In genomic region chrX:106928227-106928626, GRCh38 we compare ENCODE assay signal across 25 cellular contexts. TPM values are rescaled to one million over a fixed set of nuclear protein-coding genes. Genes with fewer than 3 reads are reported as not detected.
DNase-seq lines count a peak whose midpoint lies in the region; ATAC-seq, FAIRE-seq and TF ChIP-seq lines count a peak whose summit lies in the region.
"Had no signal": no experiment of that assay in that cellular context is flagged by ENCODE, and none has a peak within 500 bp of the region (broad histone marks: within the 10 kb centered on the region; RNA-seq: fewer than 3 reads in every experiment).

No MANE protein-coding gene starts in this region.

- 70% methylated on average over 4 of the region's 4 CpGs for WGBS in liver
- WGBS in HepG2 (ENCODE audit: low lambda C conversion rate), result no CpG with 5 or more reads among the region's 4 CpGs
- WGBS in hepatocyte (ENCODE audit: low lambda C conversion rate, missing lambda C conversion rate), result 74% methylated on average over 4 of the region's 4 CpGs

- CTCF ChIA-PET in HepG2 (lab: Yijun Ruan, JAX; ENCODE audit: low intra/inter-chr PET ratio, low total read pairs), result no interaction called here

- H3K9me3 Mint-ChIP-seq in CD14-positive monocyte (no peaks in the 10 kb centered on the region), neural progenitor cell (no peaks in the 10 kb centered on the region)
- H3K9me3 Mint-ChIP-seq: CD4-positive, CD25-positive, alpha-beta regulatory T cell; CD8-positive, alpha-beta memory T cell; GM23338; IgD-negative memory B cell had no signal

- H3K36me3 Mint-ChIP-seq in CD14-positive monocyte (no peaks in the 10 kb centered on the region), neural progenitor cell (no peaks in the 10 kb centered on the region)
- H3K36me3 Mint-ChIP-seq: CD4-positive, CD25-positive, alpha-beta regulatory T cell; CD8-positive, alpha-beta memory T cell had no signal

- POLR2A ChIA-PET in HepG2 (lab: Yijun Ruan, JAX), result interaction anchor here (1.0 to 1.9 kb wide), 2 partner anchors 26 to 27 kb away, joined by 6 to 7 read pairs; partner anchors contain the start of gene RIPPLY1

- DNase-seq in HepG2 (ENCODE audit: low spot score) (no peak), hepatocyte (ENCODE audit: low spot score) (no peak), myocyte (ENCODE audit: low read depth) (peak; percentile 70), CD14-positive monocyte (ENCODE audit: low spot score) (no peak), hippocampal formation (lab: John Stamatoyannopoulos, UW) (no peak), anterior cingulate cortex (lab: John Stamatoyannopoulos, UW) (no peak), neural progenitor cell (ENCODE audit: low spot score) (no peak)
- DNase-seq: CD4-positive, CD25-positive, alpha-beta regulatory T cell; CD8-positive, alpha-beta memory T cell; COR-L47; DMS153; GDM1; HCEC 1CT had no signal

- H3K4me1 ChIP-seq in liver (ENCODE audit: control insufficient read depth in 4 of 4, insufficient read depth in 4 of 4, low read length in 3 of 4), result peaks cover 3 to 38% (median 25%) of the 10 kb centered on the region in 4 donors
- peaks cover 54% of the 10 kb centered on the region for H3K4me1 ChIP-seq in HepG2 (ENCODE audit: insufficient read depth, low read length)
- peaks cover 5% of the 10 kb centered on the region for H3K4me1 ChIP-seq in hepatocyte (ENCODE audit: insufficient read depth)
- H3K4me1 ChIP-seq in neural progenitor cell, result no peaks in the 10 kb centered on the region

- H3K4me3 ChIP-seq in liver (ENCODE audit: low read depth in 1 of 3, low read length in 3 of 3) (peak overlapping the region in 2 of 3 donors; percentile 37 to 68), HepG2 (replicated peaks in 1 of 3; ENCODE audit: insufficient read depth in 1 of 3, low read depth in 2 of 3, low read length in 3 of 3) (no peak overlapping the region), hepatocyte (no peak overlapping the region), neural progenitor cell (no peak overlapping the region)
- H3K4me3 ChIP-seq: BLaER1 treated with 17β-estradiol and CSF1 and Interleukin-3, amounts not matched to agents 10 nM and 100 nM; GM23338 had no signal

- H3K27ac Mint-ChIP-seq in CD14-positive monocyte (no peak overlapping the region), neural progenitor cell (no peak overlapping the region)
- H3K27ac Mint-ChIP-seq: CD4-positive, CD25-positive, alpha-beta regulatory T cell; CD8-positive, alpha-beta memory T cell; GM23338; IgD-negative memory B cell had no signal

- TF ChIP-seq RAD21 in liver (IDR thresholded peaks at IDR 0.05), result no peak
- no peak for TF ChIP-seq RAD21 in HepG2 (CRISPR knock-in tag; IDR thresholded peaks at IDR 0.05)

- H3K4me2 ChIP-seq in HepG2 (ENCODE audit: low read depth, low read length) (no peak overlapping the region), hepatocyte (no peak overlapping the region), neural progenitor cell (no peak overlapping the region)
- H3K4me2 ChIP-seq: BLaER1 treated with 17β-estradiol and CSF1 and Interleukin-3, amounts not matched to agents 10 nM and 100 nM; GM23338 had no signal

- H3K9me3 ChIP-seq in liver (ENCODE audit: control insufficient read depth in 4 of 4, low read length in 3 of 4) (no peaks in the 10 kb centered on the region), HepG2 (ENCODE audit: low read length) (no peaks in the 10 kb centered on the region), hepatocyte (ENCODE audit: low read depth) (no peaks in the 10 kb centered on the region), neural progenitor cell (ENCODE audit: low read depth) (no peaks in the 10 kb centered on the region)
- H3K9me3 ChIP-seq: BLaER1 treated with 17β-estradiol and CSF1 and Interleukin-3, amounts not matched to agents 10 nM and 100 nM had no signal

- H3K4me1 Mint-ChIP-seq in CD14-positive monocyte (peaks cover under 1% of the 10 kb centered on the region), neural progenitor cell (peaks cover 7% of the 10 kb centered on the region)
- H3K4me1 Mint-ChIP-seq: CD4-positive, CD25-positive, alpha-beta regulatory T cell; CD8-positive, alpha-beta memory T cell; GM23338; IgD-negative memory B cell had no signal

- H3K27me3 ChIP-seq in liver (ENCODE audit: control insufficient read depth in 4 of 4, insufficient read depth in 4 of 4, low read length in 3 of 4), result no peaks in the 10 kb centered on the region
- no peaks in the 10 kb centered on the region for H3K27me3 ChIP-seq in HepG2 (ENCODE audit: control insufficient read depth in 1 of 2, insufficient read depth in 2 of 2, low read length in 2 of 2)
- H3K27me3 ChIP-seq in hepatocyte, result no peaks in the 10 kb centered on the region
- H3K27me3 ChIP-seq in neural progenitor cell, result no peaks in the 10 kb centered on the region

- H3K9ac ChIP-seq in liver (ENCODE audit: low read depth in 1 of 2, low read length in 2 of 2) (peak overlapping the region in 1 of 2 donors; percentile 71), HepG2 (ENCODE audit: insufficient read depth, low read depth, low read length) (no peak overlapping the region), neural progenitor cell (no peak overlapping the region)
- H3K9ac ChIP-seq: BLaER1 treated with 17β-estradiol and CSF1 and Interleukin-3, amounts not matched to agents 10 nM and 100 nM had no signal

- H3K36me3 ChIP-seq in liver (ENCODE audit: control insufficient read depth in 4 of 4, insufficient read depth in 3 of 4, low read depth in 1 of 4, low read length in 3 of 4) (no peaks in the 10 kb centered on the region), HepG2 (replicated peaks in 1 of 2; ENCODE audit: control insufficient read depth in 1 of 2, insufficient read depth in 2 of 2, low read length in 2 of 2) (no peaks in the 10 kb centered on the region), hepatocyte (replicated peaks; ENCODE audit: insufficient read depth, low read depth) (no peaks in the 10 kb centered on the region), neural progenitor cell (no peaks in the 10 kb centered on the region)
- H3K36me3 ChIP-seq: BLaER1 treated with 17β-estradiol and CSF1 and Interleukin-3, amounts not matched to agents 10 nM and 100 nM had no signal

- TF ChIP-seq EP300 in HepG2 (IDR thresholded peaks at IDR 0.05; ENCODE audit: low read depth in 2 of 2, low read length in 2 of 2) (no peak), HepG2 (CRISPR knock-in tag; IDR thresholded peaks at IDR 0.05; ENCODE audit: borderline replicate concordance) (no peak)

- H3F3A ChIP-seq in neural progenitor cell (ENCODE audit: low read depth), result no peaks in the 10 kb centered on the region

- no TSS peak for BruUV-seq in HepG2 (replicated peaks; lab: Mats Ljungman, UMichigan)

- H4K20me1 ChIP-seq in HepG2 (ENCODE audit: insufficient read depth, low read length) (no peaks in the 10 kb centered on the region), hepatocyte (ENCODE audit: insufficient read depth, poor library complexity, severe bottlenecking) (no peaks in the 10 kb centered on the region), neural progenitor cell (ENCODE audit: low read depth) (no peaks in the 10 kb centered on the region)

- no peaks in the 10 kb centered on the region for H3K9me2 ChIP-seq in hepatocyte (replicated peaks; ENCODE audit: insufficient read depth)

- TF ChIP-seq CTCF in liver (IDR thresholded peaks at IDR 0.05; ENCODE audit: low read depth, low read length, missing input control) (no peak), HepG2 (CRISPR knock-in tag; IDR thresholded peaks at IDR 0.05) (no peak), hepatocyte (IDR thresholded peaks at IDR 0.05; ENCODE audit: poor library complexity) (no peak), CD14-positive monocyte (IDR thresholded peaks at IDR 0.05) (no peak), neural progenitor cell (IDR thresholded peaks at IDR 0.05) (no peak)

- H3K27me3 Mint-ChIP-seq in CD14-positive monocyte (ENCODE audit: low read depth in 3 of 3) (peaks cover 0 to 2% (median 2%) of the 10 kb centered on the region in 3 donors), neural progenitor cell (ENCODE audit: insufficient read depth, low read depth) (no peaks in the 10 kb centered on the region)
- H3K27me3 Mint-ChIP-seq: CD4-positive, CD25-positive, alpha-beta regulatory T cell; IgD-negative memory B cell had no signal

- in situ Hi-C loops in HepG2 (cut with HindIII; ENCODE audit: extremely low pct_ligation_motif_present, low pct_unique_long_range_greater_than_20kb), result no loop called here

- H3K4me3 Mint-ChIP-seq in CD14-positive monocyte (no peak overlapping the region), neural progenitor cell (no peak overlapping the region)
- H3K4me3 Mint-ChIP-seq: CD4-positive, CD25-positive, alpha-beta regulatory T cell; CD8-positive, alpha-beta memory T cell; GM23338; IgD-negative memory B cell had no signal

- H2AFZ ChIP-seq in HepG2 (ENCODE audit: low read length) (no peak overlapping the region), hepatocyte (no peak overlapping the region), neural progenitor cell (replicated peaks) (no peak overlapping the region)
- H2AFZ ChIP-seq: GM23338 had no signal

- intact Hi-C loops in HepG2 (cut with micrococcal nuclease; ENCODE audit: unreplicated experiment) (no loop called here), CD14-positive monocyte (cut with micrococcal nuclease) (no loop called here)

- H3K79me2 ChIP-seq in HepG2 (ENCODE audit: insufficient read depth, low read length), result no peaks in the 10 kb centered on the region
- no peaks in the 10 kb centered on the region for H3K79me2 ChIP-seq in hepatocyte
- H3K79me2 ChIP-seq in neural progenitor cell (ENCODE audit: low read depth), result no peaks in the 10 kb centered on the region

- no peak for TF ChIP-seq POLR2A in HepG2 (IDR thresholded peaks at IDR 0.05; ENCODE audit: insufficient read depth in 1 of 2, low read depth in 2 of 2, low read length in 2 of 2)

- FAIRE-seq in HepG2 (lab: Jason Lieb, UNC), result no peak
- FAIRE-seq: GM12892, GM18507, H54, HTR-8/SVneo had no signal

- H3K27ac ChIP-seq in liver (ENCODE audit: low read depth in 1 of 2, low read length in 2 of 2), result peak overlapping the region; percentile 75 to 79
- no peak overlapping the region for H3K27ac ChIP-seq in HepG2 (ENCODE audit: extremely low read length, insufficient read depth, low read length)
- peak overlapping the region; percentile 43 for H3K27ac ChIP-seq in hepatocyte
- H3K27ac ChIP-seq in neural progenitor cell, result no peak overlapping the region
- H3K27ac ChIP-seq: 22Rv1; BLaER1 treated with 17β-estradiol and CSF1 and Interleukin-3, amounts not matched to agents 10 nM and 100 nM had no signal

- ATAC-seq in HepG2, result no peak
- ATAC-seq: GM23338 had no signal

RNA-seq across cellular contexts. Expression of gene CLDN2, which starts 8.0 kb away (rescaled TPM):
- total RNA-seq in liver, result 10 to 100 TPM in 1 of 2 donors, under 1 TPM in 1; 0.37 to 19.7 TPM
- 10 to 100 TPM; 21.7 to 25.5 TPM for polyA plus RNA-seq in liver
- 1.1 and 1.5 TPM in 2 replicates for total RNA-seq in HepG2 (2016; rRNA removed; fragmentation: Illumina TruSeq; extraction: Trizol)
- 0.20 and 0.26 TPM in 2 replicates for total RNA-seq in HepG2 (2016; cell fraction: cytosol; rRNA removed; fragmentation: Illumina TruSeq; extraction: Trizol; ENCODE audit: low read depth)
- total RNA-seq in HepG2 (2016; cell fraction: insoluble cytoplasmic fraction; rRNA removed; fragmentation: Illumina TruSeq; extraction: Trizol), result 0.61 and 1.3 TPM in 2 replicates
- 0.59 and 0.72 TPM in 2 replicates for total RNA-seq in HepG2 (2016; cell fraction: membrane; rRNA removed; fragmentation: Illumina TruSeq; extraction: Trizol)
- total RNA-seq in HepG2 (2016; cell fraction: nucleus; rRNA removed; fragmentation: Illumina TruSeq; extraction: Trizol), result 1.3 and 1.6 TPM in 2 replicates
- 1.0 and 1.3 TPM in 2 replicates for polyA plus RNA-seq in HepG2 (2011; rRNA removed)
- polyA plus RNA-seq in HepG2 (2011; cell fraction: cytosol; rRNA removed), result 0.83 and 1.1 TPM in 2 replicates
- polyA plus RNA-seq in HepG2 (2011; cell fraction: nucleus; rRNA removed), result 0.55 and 0.59 TPM in 2 replicates
- polyA plus RNA-seq in HepG2 (2012), result 0.47 and 0.85 TPM in 2 replicates
- 0.24 and 0.27 TPM in 2 replicates for polyA plus RNA-seq in HepG2 (2016; cell fraction: cytosol; fragmentation: Illumina TruSeq; extraction: Trizol; ENCODE audit: low read depth)
- 1.2 and 1.5 TPM in 2 replicates for polyA plus RNA-seq in HepG2 (2016; cell fraction: insoluble cytoplasmic fraction; fragmentation: Illumina TruSeq; extraction: Trizol; ENCODE audit: low read depth)
- polyA plus RNA-seq in HepG2 (2016; cell fraction: membrane; fragmentation: Illumina TruSeq; extraction: Trizol; ENCODE audit: low read depth), result 0.60 and 0.61 TPM in 2 replicates
- polyA plus RNA-seq in HepG2 (2016; cell fraction: nucleus; fragmentation: Illumina TruSeq; extraction: Trizol; ENCODE audit: insufficient read depth, low read depth), result 2.0 and 2.2 TPM in 2 replicates
- polyA minus RNA-seq in HepG2 (2011; rRNA and poly(A)+ RNA removed; ENCODE audit: low replicate concordance), result 1.3 TPM in 1 of 2 replicates, not detected in the other
- 0.18 and 0.30 TPM in 2 replicates for polyA minus RNA-seq in HepG2 (2011; cell fraction: cytosol; rRNA and poly(A)+ RNA removed)
- 0.26 and 0.50 TPM in 2 replicates for polyA minus RNA-seq in HepG2 (2011; cell fraction: nucleus; rRNA and poly(A)+ RNA removed)
- total RNA-seq in hepatocyte, result 3.9 and 4.9 TPM in 2 replicates
- 4.0 and 5.2 TPM in 2 replicates for polyA plus RNA-seq in hepatocyte
- total RNA-seq in myocyte, result not detected in 2 replicates
- 0.19 TPM for polyA plus RNA-seq in myocyte (2012)
- not detected for polyA plus RNA-seq in CD14-positive monocyte
- total RNA-seq in neural progenitor cell (ENCODE audit: low replicate concordance), result not detected in 2 replicates
- total RNA-seq: A673; CD4-positive, CD25-positive, alpha-beta regulatory T cell; CD8-positive, alpha-beta memory T cell; Daoy; GM23338 had no signal
- polyA plus RNA-seq: CD4-positive, CD25-positive, alpha-beta regulatory T cell; CD8-positive, alpha-beta memory T cell; GM23338; IgD-negative memory B cell had no signal

RNA-seq across cellular contexts. Expression of gene RIPPLY1, which starts 25.1 kb away (rescaled TPM):
- total RNA-seq in liver (1 to 10 TPM in 1 of 2 donors, not detected in 1; 1.2 TPM), HepG2 (2016; rRNA removed; fragmentation: Illumina TruSeq; extraction: Trizol) (0.49 and 0.86 TPM in 2 replicates), hepatocyte (not detected in 2 replicates), myocyte (not detected in 2 replicates), neural progenitor cell (ENCODE audit: low replicate concordance) (not detected in 2 replicates)
- polyA plus RNA-seq in liver (1 to 10 TPM; 3.0 TPM), HepG2 (2011; rRNA removed) (0.33 and 0.41 TPM in 2 replicates), hepatocyte (0.21 TPM in 1 of 2 replicates, not detected in the other), CD14-positive monocyte (not detected)
- 0.26 TPM in 1 of 2 replicates, not detected in the other for total RNA-seq in HepG2 (2016; cell fraction: cytosol; rRNA removed; fragmentation: Illumina TruSeq; extraction: Trizol; ENCODE audit: low read depth)
- 0.39 and 0.43 TPM in 2 replicates for total RNA-seq in HepG2 (2016; cell fraction: insoluble cytoplasmic fraction; rRNA removed; fragmentation: Illumina TruSeq; extraction: Trizol)
- total RNA-seq in HepG2 (2016; cell fraction: membrane; rRNA removed; fragmentation: Illumina TruSeq; extraction: Trizol), result 0.40 and 0.72 TPM in 2 replicates
- 0.87 TPM in 1 of 2 replicates, not detected in the other for total RNA-seq in HepG2 (2016; cell fraction: nucleus; rRNA removed; fragmentation: Illumina TruSeq; extraction: Trizol)
- 0.21 and 0.54 TPM in 2 replicates for polyA plus RNA-seq in HepG2 (2011; cell fraction: cytosol; rRNA removed)
- 0.19 TPM in 1 of 2 replicates, not detected in the other for polyA plus RNA-seq in HepG2 (2011; cell fraction: nucleus; rRNA removed)
- polyA plus RNA-seq in HepG2 (2012), result 0.25 and 0.40 TPM in 2 replicates
- polyA plus RNA-seq in HepG2 (2016; cell fraction: cytosol; fragmentation: Illumina TruSeq; extraction: Trizol; ENCODE audit: low read depth), result 0.27 and 0.34 TPM in 2 replicates
- 0.35 and 0.63 TPM in 2 replicates for polyA plus RNA-seq in HepG2 (2016; cell fraction: insoluble cytoplasmic fraction; fragmentation: Illumina TruSeq; extraction: Trizol; ENCODE audit: low read depth)
- 0.42 and 0.45 TPM in 2 replicates for polyA plus RNA-seq in HepG2 (2016; cell fraction: membrane; fragmentation: Illumina TruSeq; extraction: Trizol; ENCODE audit: low read depth)
- 0.49 TPM in 1 of 2 replicates, not detected in the other for polyA plus RNA-seq in HepG2 (2016; cell fraction: nucleus; fragmentation: Illumina TruSeq; extraction: Trizol; ENCODE audit: insufficient read depth, low read depth)
- 0.28 TPM in 1 of 2 replicates, not detected in the other for polyA minus RNA-seq in HepG2 (2011; rRNA and poly(A)+ RNA removed; ENCODE audit: low replicate concordance)
- polyA minus RNA-seq in HepG2 (2011; cell fraction: cytosol; rRNA and poly(A)+ RNA removed), result not detected in 2 replicates
- polyA minus RNA-seq in HepG2 (2011; cell fraction: nucleus; rRNA and poly(A)+ RNA removed), result 0.64 TPM in 1 of 2 replicates, not detected in the other
- polyA plus RNA-seq in myocyte (2012), result 0.20 TPM
- total RNA-seq: A673; CD4-positive, CD25-positive, alpha-beta regulatory T cell; CD8-positive, alpha-beta memory T cell; Daoy; GM23338 had no signal
- polyA plus RNA-seq: AG04450; CD4-positive, CD25-positive, alpha-beta regulatory T cell; CD8-positive, alpha-beta memory T cell; GM23338; IgD-negative memory B cell had no signal

Comparison
In these comparisons a context has a peak if more than half of its experiments do, and no peak if none do; other contexts are left out.
1. H3K27ac ChIP-seq: peak in liver (2 of 2) and hepatocyte (single experiment); none in HepG2 (single experiment) and neural progenitor cell (single experiment).
2. H3K4me3 ChIP-seq: peak in liver (2 of 3); none in HepG2 (0 of 3), hepatocyte (single experiment) and neural progenitor cell (single experiment).